10 cellular contexts compared by ENCODE assay signal in genomic region chr2:119417898-119418297, GRCh38. TPM values are rescaled to one million over a fixed set of nuclear protein-coding genes. Genes with fewer than 3 reads are reported as not detected.
"Had no signal": no experiment of that assay in that cellular context is flagged by ENCODE, and none has a peak within 500 bp of the region (broad histone marks: within the 10 kb centered on the region; RNA-seq: fewer than 3 reads in every experiment).

No MANE protein-coding gene starts in this region.

- FAIRE-seq: HepG2 had no signal

- H3K27ac ChIP-seq: GM23248, HL-60 had no signal

- ATAC-seq: HCT116 had no signal

- H3K9ac ChIP-seq: GM23248 had no signal

- H3K36me3 ChIP-seq: HAP-1 had no signal

- DNase-seq: GM23248, GOT3, H7, HFFc6, KBM-7 had no signal

- H3K4me3 ChIP-seq: GM23248, HAP-1 had no signal

RNA-seq across cellular contexts. Expression of gene TMEM37, which starts 13.8 kb away (rescaled TPM):
- total RNA-seq: GM23248, HFFc6 had no signal
- polyA plus RNA-seq: IgD-negative memory B cell had no signal
